8 cellular contexts compared by ENCODE assay signal in genomic region chr4:184453402-184454160, GRCh38. TPM values are rescaled to one million over a fixed set of nuclear protein-coding genes. Genes with fewer than 3 reads are reported as not detected.
DNase-seq lines count a peak whose midpoint lies in the region; ATAC-seq and TF ChIP-seq lines count a peak whose summit lies in the region.

No MANE protein-coding gene starts in this region.

- intact Hi-C loops in Panc1 (cut with micrococcal nuclease; ENCODE audit: unreplicated experiment): no loop called here

- no peaks in the 10 kb centered on the region for H3K9me3 ChIP-seq in Panc1 (ENCODE audit: control insufficient read depth, insufficient read depth, low read depth, low read length)

- H3K27me3 Mint-ChIP-seq in stimulated activated naive CD8-positive, alpha-beta T cell treated with anti-CD3 and anti-CD28 coated beads, Interleukin-15, Interleukin-2, amounts not matched to agents 100 ng/mL and 50 ng/mL, for 24 hours: no peaks in the 10 kb centered on the region

- H3K4me3 ChIP-seq in ACC112 (ENCODE audit: low read depth, low read length) (peak overlapping the region; percentile 46), Panc1 (ENCODE audit: low read depth in 2 of 2, low read length in 2 of 2) (no peak overlapping the region), astrocyte of the spinal cord (ENCODE audit: low read depth, low read length) (no peak overlapping the region)

- peak overlapping the region; percentile 66 for H3K4me3 Mint-ChIP-seq in stimulated activated naive CD8-positive, alpha-beta T cell treated with anti-CD3 and anti-CD28 coated beads, Interleukin-15, Interleukin-2, amounts not matched to agents 100 ng/mL and 50 ng/mL, for 24 hours

- H3K36me3 ChIP-seq in ACC112 (ENCODE audit: insufficient read depth, low read length): no peaks in the 10 kb centered on the region
- no peaks in the 10 kb centered on the region for H3K36me3 ChIP-seq in Panc1 (ENCODE audit: control insufficient read depth, insufficient read depth, low read length)

- H2AFZ ChIP-seq in ACC112 (ENCODE audit: low read length, unreplicated experiment): no peak overlapping the region

- H3K4me1 ChIP-seq in ACC112 (ENCODE audit: control insufficient read depth, insufficient read depth, low read length, unreplicated experiment) (peaks cover 61% of the 10 kb centered on the region), Panc1 (ENCODE audit: control insufficient read depth, insufficient read depth, low read length) (peaks cover 34% of the 10 kb centered on the region)

- H3K27ac Mint-ChIP-seq in stimulated activated naive CD8-positive, alpha-beta T cell treated with anti-CD3 and anti-CD28 coated beads, Interleukin-15, Interleukin-2, amounts not matched to agents 100 ng/mL and 50 ng/mL, for 24 hours: peak overlapping the region; percentile 87

- CTCF ChIA-PET in Panc1 (lab: Charles Lee): no interaction called here

- H3K4me1 Mint-ChIP-seq in stimulated activated naive CD8-positive, alpha-beta T cell treated with anti-CD3 and anti-CD28 coated beads, Interleukin-15, Interleukin-2, amounts not matched to agents 100 ng/mL and 50 ng/mL, for 24 hours (ENCODE audit: low read depth): peaks cover 93% of the 10 kb centered on the region

- DNase-seq in Panc1 (ENCODE audit: low read depth, low spot score) (no peak), astrocyte of the spinal cord (ENCODE audit: low read depth, low spot score) (peak; percentile 80), iris pigment epithelial cell (ENCODE audit: low read depth) (peak; percentile 97), NCI-H1092 (lab: John Stamatoyannopoulos, UW) (no peak)

- POLR2A ChIA-PET in Panc1 (lab: Charles Lee): no interaction called here

- in situ Hi-C loops in Panc1 (cut with HindIII; ENCODE audit: low pct_unique_long_range_greater_than_20kb, low sequenced_read_pairs): no loop called here
- in situ Hi-C loops in astrocyte of the spinal cord (cut with HindIII; ENCODE audit: low sequenced_read_pairs): no loop called here

- H3K27ac ChIP-seq in ACC112 (ENCODE audit: low read depth, low read length) (peak overlapping the region; percentile 78), Panc1 (ENCODE audit: low read length) (peak overlapping the region; percentile 70)

- H3K79me2 ChIP-seq in ACC112 (ENCODE audit: control insufficient read depth, insufficient read depth, low read length, unreplicated experiment): peaks cover 90% of the 10 kb centered on the region

- H3K9me3 Mint-ChIP-seq in stimulated activated naive CD8-positive, alpha-beta T cell treated with anti-CD3 and anti-CD28 coated beads, Interleukin-15, Interleukin-2, amounts not matched to agents 100 ng/mL and 50 ng/mL, for 24 hours: no peaks in the 10 kb centered on the region

- BruUV-seq in Panc1 (replicated peaks; lab: Mats Ljungman, UMichigan): no TSS peak

- H3K27me3 ChIP-seq in ACC112 (ENCODE audit: insufficient read depth, low read length) (no peaks in the 10 kb centered on the region), Panc1 (ENCODE audit: control insufficient read depth, insufficient read depth, low read length) (no peaks in the 10 kb centered on the region)

- TF ChIP-seq CTCF in Panc1 (IDR thresholded peaks at IDR 0.05): no peak
- no peak for TF ChIP-seq CTCF in astrocyte of the spinal cord (IDR thresholded peaks at IDR 0.05; ENCODE audit: low read depth, low read length)

- ATAC-seq in GM18873 (IDR thresholded peaks at IDR 0.05; ENCODE audit: low FRiP score, unreplicated experiment) (peak; percentile 58), HG03060 (IDR thresholded peaks at IDR 0.05; ENCODE audit: low read depth, unreplicated experiment) (peak; percentile 59), Panc1 (peak; percentile 80)

- H3K36me3 Mint-ChIP-seq in stimulated activated naive CD8-positive, alpha-beta T cell treated with anti-CD3 and anti-CD28 coated beads, Interleukin-15, Interleukin-2, amounts not matched to agents 100 ng/mL and 50 ng/mL, for 24 hours (ENCODE audit: low read depth): peaks cover 32% of the 10 kb centered on the region

RNA-seq across cellular contexts. Expression of gene IRF2, which starts 20.8 kb away (rescaled TPM):
- total RNA-seq in Panc1 (2021; ENCODE audit: unreplicated experiment): 16.2 TPM
- 16.9 TPM for polyA plus RNA-seq in Panc1 (2012; ENCODE audit: insufficient read length)

Comparison
In these comparisons a context has a peak if more than half of its experiments do, and no peak if none do; other contexts are left out.
1. DNase-seq: peak in astrocyte of the spinal cord (single experiment) and iris pigment epithelial cell (single experiment); none in Panc1 (single experiment) and NCI-H1092 (single experiment).
2. Peak in every context shown above with its lines, with median percentiles within 50 percentile points of each other: ATAC-seq.